Comparison of ENCODE assay signal across 22 cellular contexts in genomic region chr4:165971446-165971845, GRCh38.
"Had no signal": no experiment of that assay in that cellular context is flagged by ENCODE, and none has a peak within 500 bp of the region (broad histone marks: within the 10 kb centered on the region; RNA-seq: fewer than 3 reads in every experiment).

No MANE protein-coding gene starts in this region.

- FAIRE-seq: endometrium, kidney had no signal

- DNase-seq: colonic mucosa; effector memory CD8-positive, alpha-beta T cell; gastrocnemius medialis; head of caudate nucleus; kidney; mesenchymal stem cell; mucosa of descending colon; naive B cell; stimulated activated CD4-positive, alpha-beta T cell treated with anti-CD3 and anti-CD28 coated beads, Interleukin-2, amount 100 ng/mL, for 24 hours; stimulated activated CD4-positive, alpha-beta T cell treated with anti-CD3 and anti-CD28 coated beads, Interleukin-4, amount 100 ng/mL, for 24 hours; stimulated activated naive CD4-positive, alpha-beta T cell treated with Interleukin-2 at 50 U/mL for 16 hours; stomach; thyroid gland had no signal

- H3K4me1 ChIP-seq: colonic mucosa, gastrocnemius medialis, prostate gland, right atrium auricular region, stomach, thyroid gland had no signal

- H3K9me3 ChIP-seq: colonic mucosa, gastrocnemius medialis, neutrophil, prostate gland, thyroid gland had no signal

- H3K4me3 ChIP-seq: colonic mucosa, gastrocnemius medialis, lung, mucosa of descending colon, prostate gland, right atrium auricular region, stomach, thyroid gland had no signal

- H3K27ac ChIP-seq: colonic mucosa, gastrocnemius medialis, neutrophil, prostate gland, right atrium auricular region, stomach, thyroid gland had no signal

- H3K36me3 ChIP-seq: colonic mucosa, gastrocnemius medialis, neutrophil, prostate gland, right atrium auricular region, stomach, thyroid gland had no signal

- ATAC-seq: effector memory CD8-positive, alpha-beta T cell; gastrocnemius medialis; left lobe of liver; mucosa of descending colon; natural killer cell treated with Interleukin-12 subunit alpha and Interleukin-12 subunit beta and Interleukin-15 and Interleukin-18, amount 100 ng/mL, for 72 hours; sciatic nerve; stimulated activated effector memory CD8-positive, alpha-beta T cell treated with anti-CD3 and anti-CD28 coated beads, Interleukin-12 subunit alpha, Interleukin-12 subunit beta, amount 100 ng/mL, for 72 hours had no signal

- H3K27me3 ChIP-seq: colonic mucosa, gastrocnemius medialis, neutrophil, right atrium auricular region, stomach, thyroid gland had no signal
